Comparison of ENCODE assay signal across 16 cellular contexts in the genomic region with DNA sequence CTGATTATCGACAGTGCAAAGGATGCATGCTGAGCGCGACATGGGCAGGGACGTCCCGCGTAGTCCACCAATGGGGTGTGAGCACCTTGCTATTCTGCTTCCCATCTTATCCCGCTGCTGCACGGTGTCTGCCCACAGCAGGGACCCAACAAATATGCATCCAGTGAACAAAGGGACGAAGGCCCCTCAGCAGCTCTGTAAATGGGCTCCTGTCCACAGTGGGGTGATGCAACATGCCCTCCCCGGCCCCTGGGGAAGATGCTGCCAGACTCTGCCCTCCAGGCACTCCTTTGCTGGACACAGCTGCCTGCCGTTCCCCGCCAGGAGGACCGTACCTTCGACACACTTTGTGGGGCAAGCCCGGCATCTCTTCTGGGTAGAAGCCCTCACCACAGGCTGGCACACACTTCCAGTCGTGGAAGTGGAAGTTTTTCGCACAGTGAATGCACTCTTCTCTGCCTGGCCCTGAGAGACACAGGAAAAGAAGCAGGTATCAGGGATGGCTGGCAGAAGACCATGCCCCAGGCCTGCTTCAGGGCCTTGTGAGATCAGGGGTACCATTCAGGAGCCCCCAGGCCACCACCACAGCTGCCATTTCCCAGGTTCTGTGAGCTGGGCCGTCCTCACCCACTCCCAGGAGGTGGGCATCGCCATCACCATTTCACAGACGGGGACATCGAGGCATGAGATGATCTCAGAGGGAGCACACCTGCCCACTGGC.
"Had no signal": no experiment of that assay in that cellular context is flagged by ENCODE, and none has a peak within 500 bp of the region (broad histone marks: within the 10 kb centered on the region; RNA-seq: fewer than 3 reads in every experiment).

No MANE protein-coding gene starts in this region.

- ATAC-seq: activated CD8-positive, alpha-beta memory T cell treated with anti-CD3 and anti-CD28 coated beads, Interleukin-2, amount 10 ng/mL, durations not matched to agents 7 days and 5 days; activated naive CD8-positive, alpha-beta T cell treated with anti-CD3 and anti-CD28 coated beads, Interleukin-2, amount 50 U/mL, for 24 hours; activated T-cell treated with anti-CD3 and anti-CD28 coated beads, Interleukin-2, amount 50 U/mL, for 4 hours; effector memory CD8-positive, alpha-beta T cell; stimulated activated naive CD8-positive, alpha-beta T cell treated with anti-CD3 and anti-CD28 coated beads, Interleukin-15, Interleukin-2, amounts not matched to agents 100 U/mL and 50 U/mL, for 24 hours had no signal

- H3K9me3 Mint-ChIP-seq: activated CD4-positive, alpha-beta memory T cell treated with anti-CD3 and anti-CD28 coated beads for 36 hours; activated naive CD8-positive, alpha-beta T cell treated with anti-CD3 and anti-CD28 coated beads, Interleukin-2, amount 50 U/mL, for 24 hours; activated T-cell treated with anti-CD3 and anti-CD28 coated beads, Interleukin-2, amount 50 U/mL, for 4 hours; effector memory CD8-positive, alpha-beta T cell; immature natural killer cell had no signal

- H2AFZ ChIP-seq: parathyroid adenoma had no signal

- H3K79me2 ChIP-seq: parathyroid adenoma had no signal

- H3K27ac Mint-ChIP-seq: activated CD4-positive, alpha-beta memory T cell treated with anti-CD3 and anti-CD28 coated beads for 36 hours; activated CD8-positive, alpha-beta memory T cell treated with anti-CD3 and anti-CD28 coated beads, Interleukin-2, amount 10 ng/mL, durations not matched to agents 7 days and 5 days; activated naive CD8-positive, alpha-beta T cell treated with anti-CD3 and anti-CD28 coated beads, Interleukin-2, amount 50 U/mL, for 24 hours; effector memory CD8-positive, alpha-beta T cell had no signal

- H3K4me1 ChIP-seq: parathyroid adenoma had no signal

- H3K4me3 ChIP-seq: lung, skin epidermis had no signal

- H3K4me1 Mint-ChIP-seq: activated CD8-positive, alpha-beta memory T cell treated with anti-CD3 and anti-CD28 coated beads, Interleukin-2, amount 10 ng/mL, durations not matched to agents 7 days and 5 days; activated naive CD8-positive, alpha-beta T cell treated with anti-CD3 and anti-CD28 coated beads, Interleukin-2, amount 50 U/mL, for 24 hours; immature natural killer cell had no signal

- H3K36me3 Mint-ChIP-seq: activated CD4-positive, alpha-beta memory T cell treated with anti-CD3 and anti-CD28 coated beads for 36 hours; activated CD8-positive, alpha-beta memory T cell treated with anti-CD3 and anti-CD28 coated beads, Interleukin-2, amount 10 ng/mL, durations not matched to agents 7 days and 5 days had no signal

- DNase-seq: activated CD4-positive, alpha-beta memory T cell treated with anti-CD3 and anti-CD28 coated beads for 36 hours; activated CD8-positive, alpha-beta memory T cell treated with anti-CD3 and anti-CD28 coated beads, Interleukin-2, amount 10 ng/mL, durations not matched to agents 7 days and 5 days; activated gamma-delta T cell; activated naive CD8-positive, alpha-beta T cell treated with anti-CD3 and anti-CD28 coated beads, Interleukin-2, amount 50 U/mL, for 24 hours; activated T-cell treated with anti-CD3 and anti-CD28 coated beads, Interleukin-2, amount 50 U/mL, for 4 hours; dermis blood vessel endothelial cell; effector memory CD8-positive, alpha-beta T cell; foreskin melanocyte; immature natural killer cell; stimulated activated CD4-positive, alpha-beta T cell treated with anti-CD3 and anti-CD28 coated beads, Interleukin-4, amount 100 ng/mL, for 4 hours; stimulated activated naive CD8-positive, alpha-beta T cell treated with anti-CD3 and anti-CD28 coated beads, Interleukin-15, Interleukin-2, amounts not matched to agents 100 U/mL and 50 U/mL, for 24 hours; trophoblast cell had no signal

- H3K27me3 Mint-ChIP-seq: activated CD4-positive, alpha-beta memory T cell treated with anti-CD3 and anti-CD28 coated beads for 36 hours had no signal

- H3K9ac ChIP-seq: parathyroid adenoma had no signal

- H3K27ac ChIP-seq: epithelial cell of prostate, parathyroid adenoma, skin epidermis had no signal

- H3K4me3 Mint-ChIP-seq: activated CD4-positive, alpha-beta memory T cell treated with anti-CD3 and anti-CD28 coated beads for 36 hours; activated CD8-positive, alpha-beta memory T cell treated with anti-CD3 and anti-CD28 coated beads, Interleukin-2, amount 10 ng/mL, durations not matched to agents 7 days and 5 days; activated naive CD8-positive, alpha-beta T cell treated with anti-CD3 and anti-CD28 coated beads, Interleukin-2, amount 50 U/mL, for 24 hours; activated T-cell treated with anti-CD3 and anti-CD28 coated beads, Interleukin-2, amount 50 U/mL, for 4 hours; effector memory CD8-positive, alpha-beta T cell; immature natural killer cell had no signal
